ENCODE assay signal across 1 cellular context in genomic region chrX:73863268-73863667, GRCh38.
TF ChIP-seq lines count a peak whose summit lies in the region.

No MANE protein-coding gene starts in this region.

TF ChIP-seq in H1, 55 proteins besides CTCF, POLR2A, EP300 and RAD21:
- no peak for TF ChIP-seq YY1 (IDR thresholded peaks at IDR 0.05; ENCODE audit: low read depth, low read length)
TF ChIP-seq in H1: peak in this region for 0.
